Comparison of ENCODE assay signal across 23 cellular contexts in genomic region chr1:94617957-94618739, GRCh38.
"Had no signal": no experiment of that assay in that cellular context is flagged by ENCODE, and none has a peak within 500 bp of the region (broad histone marks: within the 10 kb centered on the region; RNA-seq: fewer than 3 reads in every experiment).

No MANE protein-coding gene starts in this region.

- H3K27me3 ChIP-seq: ascending aorta, breast epithelium, esophagus muscularis mucosa, gastroesophageal sphincter, heart left ventricle, neural progenitor cell, ovary, upper lobe of right lung had no signal

- H3K4me1 Mint-ChIP-seq: activated CD4-positive, alpha-beta T cell treated with anti-CD3 and anti-CD28 coated beads for 36 hours; activated naive CD4-positive, alpha-beta T cell treated with anti-CD3 and anti-CD28 coated beads, Interleukin-2, amount 50 U/mL, for 24 hours; naive B cell had no signal

- ATAC-seq: activated CD4-positive, alpha-beta T cell treated with anti-CD3 and anti-CD28 coated beads for 36 hours; gastroesophageal sphincter; heart left ventricle; mucosa of descending colon; sciatic nerve; stimulated activated naive B cell treated with anti-CD40 and anti-IgM and Interleukin-4, amounts not matched to agents 10 μg/mL and 1 μg/mL and 100 μg/mL, for 72 hours; upper lobe of right lung; WTC11 had no signal

- H3K27ac ChIP-seq: ascending aorta, breast epithelium, esophagus muscularis mucosa, gastroesophageal sphincter, heart left ventricle, left ventricle myocardium inferior, neural progenitor cell, ovary, thoracic aorta, upper lobe of right lung had no signal

- H3K27ac Mint-ChIP-seq: activated CD4-positive, alpha-beta T cell treated with anti-CD3 and anti-CD28 coated beads for 36 hours; activated naive CD4-positive, alpha-beta T cell treated with anti-CD3 and anti-CD28 coated beads, Interleukin-2, amount 50 U/mL, for 24 hours; naive B cell; neural progenitor cell; stimulated activated naive B cell treated with anti-CD40 and anti-IgM and Interleukin-4, amounts not matched to agents 10 μg/mL and 1 μg/mL and 100 μg/mL, for 72 hours; T-helper 2 cell treated with Interferon-gamma antibody and Interleukin-4, amounts not matched to agents 5 μg/mL and 100 μg/mL, for 36 hours; WTC11 had no signal

- H3K9ac ChIP-seq: neural progenitor cell had no signal

- H2AFZ ChIP-seq: neural progenitor cell had no signal

- H3K4me2 ChIP-seq: neural progenitor cell had no signal

- H3K4me1 ChIP-seq: ascending aorta had no signal

- H3K9me3 ChIP-seq: ascending aorta, breast epithelium, esophagus muscularis mucosa, gastroesophageal sphincter, heart left ventricle, left ventricle myocardium inferior, mucosa of descending colon, ovary, thoracic aorta, upper lobe of right lung had no signal

- H3K36me3 Mint-ChIP-seq: activated naive CD4-positive, alpha-beta T cell treated with anti-CD3 and anti-CD28 coated beads, Interleukin-2, amount 50 U/mL, for 24 hours; neural progenitor cell had no signal

- H3K4me3 Mint-ChIP-seq: activated CD4-positive, alpha-beta T cell treated with anti-CD3 and anti-CD28 coated beads for 36 hours; activated naive CD4-positive, alpha-beta T cell treated with anti-CD3 and anti-CD28 coated beads, Interleukin-2, amount 50 U/mL, for 24 hours; naive B cell; neural progenitor cell; stimulated activated naive B cell treated with anti-CD40 and anti-IgM and Interleukin-4, amounts not matched to agents 10 μg/mL and 1 μg/mL and 100 μg/mL, for 72 hours; T-helper 2 cell treated with Interferon-gamma antibody and Interleukin-4, amounts not matched to agents 5 μg/mL and 100 μg/mL, for 36 hours; WTC11 had no signal

- H3K4me3 ChIP-seq: ascending aorta, breast epithelium, esophagus muscularis mucosa, gastroesophageal sphincter, heart left ventricle, left ventricle myocardium inferior, mucosa of descending colon, neural progenitor cell, ovary, thoracic aorta, upper lobe of right lung had no signal

- DNase-seq: activated CD4-positive, alpha-beta T cell treated with anti-CD3 and anti-CD28 coated beads for 36 hours; activated CD4-positive, alpha-beta T cell treated with anti-CD3 and anti-CD28 coated beads, Interleukin-2, amount 50 U/mL, for 48 hours; activated gamma-delta T cell; cortex of kidney; effector CD4-positive, alpha-beta T cell; heart left ventricle; left ventricle myocardium inferior; mucosa of descending colon; naive B cell; ovary; stimulated activated CD4-positive, alpha-beta T cell treated with anti-CD3 and anti-CD28 coated beads, Interleukin-4, amount 100 ng/mL, for 4 hours; stimulated activated naive B cell treated with anti-CD40 and anti-IgM and Interleukin-4, amounts not matched to agents 10 μg/mL and 1 μg/mL and 100 μg/mL, for 72 hours; upper lobe of right lung had no signal

- H3K9me3 Mint-ChIP-seq: T-helper 2 cell treated with Interferon-gamma antibody and Interleukin-4, amounts not matched to agents 5 μg/mL and 100 μg/mL, for 36 hours had no signal

- H3K36me3 ChIP-seq: ascending aorta, breast epithelium, esophagus muscularis mucosa, gastroesophageal sphincter, heart left ventricle, left ventricle myocardium inferior, neural progenitor cell, ovary, thoracic aorta, upper lobe of right lung had no signal

- H3K27me3 Mint-ChIP-seq: activated CD4-positive, alpha-beta T cell treated with anti-CD3 and anti-CD28 coated beads for 36 hours had no signal
